In genomic region chr9:2984481-2984880, GRCh38 we compare ENCODE assay signal across 30 cellular contexts.
"Had no signal": no experiment of that assay in that cellular context is flagged by ENCODE, and none has a peak within 500 bp of the region (broad histone marks: within the 10 kb centered on the region; RNA-seq: fewer than 3 reads in every experiment).

No MANE protein-coding gene starts in this region.

- H3K27ac ChIP-seq: adrenal gland, body of pancreas, breast epithelium, Peyer's patch, WERI-Rb-1 had no signal

- H3K4me3 ChIP-seq: adrenal gland, body of pancreas, breast epithelium, Peyer's patch had no signal

- DNase-seq: activated CD4-positive, alpha-beta T cell treated with anti-CD3 and anti-CD28 coated beads for 1 hour; activated CD4-positive, alpha-beta T cell treated with anti-CD3 and anti-CD28 coated beads for 48 hours; activated CD4-positive, CD25-positive, alpha-beta regulatory T cell; activated CD8-positive, alpha-beta T cell treated with anti-CD3 and anti-CD28 coated beads for 36 hours; activated gamma-delta T cell treated with Interleukin-2 at 50 U/mL for 16 hours; activated naive CD4-positive, alpha-beta T cell treated with anti-CD3 and anti-CD28 coated beads for 36 hours; activated T-cell treated with anti-CD3 and anti-CD28 coated beads, Interleukin-2, amount 50 U/mL, for 1 hour; adrenal gland; body of pancreas; cerebellar nuclear complex; Karpas-422; KBM-7; NCI-H1105 treated with DMSO at 0.1 percent for 48 hours; NCI-H1436; NCI-H1694; NCI-H1930; NCI-H2081 treated with DMSO at 0.1 percent for 48 hours; NCI-H345; NCI-H526; NCI-H748 treated with DMSO at 0.1 percent for 48 hours; NK-92 treated with Interleukin-12 subunit alpha and Interleukin-12 subunit beta, amount 100 ng/mL, for 24 hours; PC-3; Peyer's patch; RPMI8226; SIG-M5; T-cell; T-helper 17 cell; T1000; WERI-Rb-1 had no signal
